In the genomic region with DNA sequence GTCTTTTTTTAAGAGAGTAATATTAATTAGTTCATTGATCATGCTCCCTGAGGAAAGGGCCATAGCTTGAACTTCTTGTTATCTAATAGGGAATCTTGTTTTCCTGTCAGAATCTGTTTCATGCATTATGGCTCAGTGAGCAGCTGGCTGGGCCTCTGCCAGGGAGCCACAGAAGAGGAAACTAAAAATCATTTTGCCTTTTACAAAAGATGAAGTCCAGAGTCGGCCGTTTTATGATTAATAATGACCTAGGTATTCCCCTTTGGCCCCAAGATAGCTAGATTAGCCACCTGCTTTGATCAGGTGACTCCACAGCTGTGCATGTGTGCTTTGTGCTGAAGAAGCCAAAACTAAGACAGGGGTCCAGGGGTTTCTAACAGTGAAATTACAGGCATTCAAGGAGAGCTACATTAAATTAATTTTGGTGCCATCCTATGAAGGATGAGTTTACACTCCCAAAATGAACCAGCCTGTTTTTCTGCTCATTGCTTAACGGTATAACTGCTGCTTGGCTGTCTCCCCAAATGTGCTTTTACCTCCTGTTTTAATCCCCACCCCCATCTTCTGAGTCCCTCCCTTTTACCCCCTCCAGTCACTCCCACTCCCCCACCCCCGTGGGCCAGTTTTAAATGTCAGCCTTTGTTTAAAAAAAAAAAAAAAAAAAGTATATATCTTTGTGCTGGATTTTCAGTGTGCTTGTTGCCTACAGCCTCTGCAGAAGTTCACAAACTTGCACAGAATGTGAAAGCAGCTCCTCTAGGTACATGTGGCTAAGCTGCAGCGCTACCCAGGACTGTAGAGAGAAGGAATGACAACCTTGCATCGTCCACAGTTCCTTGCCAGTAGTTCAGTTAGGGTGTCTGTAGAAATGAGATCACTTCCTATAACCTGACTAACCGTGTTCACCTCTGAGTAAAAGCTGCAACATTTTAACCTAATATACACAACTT, we compare ENCODE assay signal across 9 cellular contexts.
DNase-seq lines count a peak whose midpoint lies in the region; ATAC-seq, FAIRE-seq and TF ChIP-seq lines count a peak whose summit lies in the region.
"Had no signal": no experiment of that assay in that cellular context is flagged by ENCODE, and none has a peak within 500 bp of the region (broad histone marks: within the 10 kb centered on the region; RNA-seq: fewer than 3 reads in every experiment).

No MANE protein-coding gene starts in this region.

- no peak for TF ChIP-seq POLR2A in endothelial cell of umbilical vein (IDR thresholded peaks at IDR 0.05; ENCODE audit: low read depth, low read length)

- peaks cover 88 to 97% (median 92%) of the 10 kb centered on the region in 10 experiments for H3K4me1 ChIP-seq in BLaER1 treated with 17β-estradiol and CSF1 and Interleukin-3, amounts not matched to agents 10 nM and 100 nM
- H3K4me1 ChIP-seq in endothelial cell of umbilical vein (ENCODE audit: control insufficient read depth, extremely low read depth, insufficient read depth, low read length), result peaks cover 68% of the 10 kb centered on the region
- H3K4me1 ChIP-seq in effector memory CD4-positive, alpha-beta T cell (ENCODE audit: control insufficient read depth, insufficient read depth, low read length, poor library complexity, severe bottlenecking), result peaks cover 6% of the 10 kb centered on the region

- H3K4me2 ChIP-seq in BLaER1 treated with 17β-estradiol and CSF1 and Interleukin-3, amounts not matched to agents 10 nM and 100 nM, result peak overlapping the region; percentile 71 to 93 (median 80)
- H3K4me2 ChIP-seq in endothelial cell of umbilical vein (ENCODE audit: insufficient read depth, low read length), result peak overlapping the region; percentile 14

- H3K9ac ChIP-seq in BLaER1 treated with 17β-estradiol and CSF1 and Interleukin-3, amounts not matched to agents 10 nM and 100 nM, result peak overlapping the region in 10 of 11 experiments; percentile 11 to 72 (median 38); a peak in 15 of 22 replicates
- H3K9ac ChIP-seq in endothelial cell of umbilical vein (replicated peaks; ENCODE audit: extremely low read depth, insufficient read depth, low read length), result peak overlapping the region; percentile 60

- DNase-seq in NCI-H69 (lab: John Stamatoyannopoulos, UW), result peak; percentile 88
- peak; percentile 65 for DNase-seq in endothelial cell of umbilical vein (ENCODE audit: low read depth, low spot score)
- DNase-seq in stimulated activated naive B cell treated with anti-CD40 and anti-IgM and Interleukin-4, amounts not matched to agents 10 μg/mL and 1 μg/mL and 100 μg/mL, for 72 hours, result peak; percentile 60
- no peak for DNase-seq in effector memory CD4-positive, alpha-beta T cell
- DNase-seq in SHP77 (lab: John Stamatoyannopoulos, UW), result no peak

- H3K36me3 ChIP-seq in BLaER1 treated with 17β-estradiol and CSF1 and Interleukin-3, amounts not matched to agents 10 nM and 100 nM, result 0 out of 22 replicates have a peak, but pooled peaks cover 0 to 15% (median 0%) of the 10 kb centered on the region in 11 experiments
- peaks cover 0 to 6% of the 10 kb centered on the region in 2 experiments for H3K36me3 ChIP-seq in endothelial cell of umbilical vein (ENCODE audit: control insufficient read depth in 2 of 2, extremely low read depth in 1 of 2, insufficient read depth in 2 of 2, low read length in 2 of 2)
- no peaks in the 10 kb centered on the region for H3K36me3 ChIP-seq in effector memory CD4-positive, alpha-beta T cell (ENCODE audit: control insufficient read depth, insufficient read depth, low read length)

- H3K79me2 ChIP-seq in endothelial cell of umbilical vein (ENCODE audit: control insufficient read depth, insufficient read depth, low read length), result no peaks in the 10 kb centered on the region

- H3K9me3 Mint-ChIP-seq in stimulated activated naive B cell treated with anti-CD40 and anti-IgM and Interleukin-4, amounts not matched to agents 10 μg/mL and 1 μg/mL and 100 μg/mL, for 72 hours, result no peaks in the 10 kb centered on the region

- no peaks in the 10 kb centered on the region for H4K20me1 ChIP-seq in BLaER1 treated with 17β-estradiol and CSF1 and Interleukin-3, amounts not matched to agents 10 nM and 100 nM
- no peaks in the 10 kb centered on the region for H4K20me1 ChIP-seq in endothelial cell of umbilical vein (replicated peaks; ENCODE audit: control insufficient read depth, extremely low read depth, insufficient read depth, low read length)

- H2AFZ ChIP-seq in endothelial cell of umbilical vein (ENCODE audit: low read depth, low read length), result no peak overlapping the region

- H3K4me3 Mint-ChIP-seq in stimulated activated naive B cell treated with anti-CD40 and anti-IgM and Interleukin-4, amounts not matched to agents 10 μg/mL and 1 μg/mL and 100 μg/mL, for 72 hours, result peak overlapping the region; percentile 48 to 73

- no peaks in the 10 kb centered on the region for H3K9me1 ChIP-seq in endothelial cell of umbilical vein (replicated peaks; ENCODE audit: control insufficient read depth, extremely low read depth, insufficient read depth, low read length)

- ATAC-seq in GM18511 (IDR thresholded peaks at IDR 0.05; ENCODE audit: unreplicated experiment) (peak; percentile 52), HG02852 (IDR thresholded peaks at IDR 0.05; ENCODE audit: unreplicated experiment) (peak; percentile 44)
- ATAC-seq in stimulated activated naive B cell treated with anti-CD40 and anti-IgM and Interleukin-4, amounts not matched to agents 10 μg/mL and 1 μg/mL and 100 μg/mL, for 72 hours (replicated peaks), result peak; percentile 61
- ATAC-seq: K562 had no signal

- peak overlapping the region; percentile 2 to 95 (median 86); a peak in 19 of 22 replicates for H3K27ac ChIP-seq in BLaER1 treated with 17β-estradiol and CSF1 and Interleukin-3, amounts not matched to agents 10 nM and 100 nM
- peak overlapping the region; percentile 98 for H3K27ac ChIP-seq in endothelial cell of umbilical vein (ENCODE audit: insufficient read depth, low read depth, low read length)
- no peak overlapping the region for H3K27ac ChIP-seq in effector memory CD4-positive, alpha-beta T cell (ENCODE audit: insufficient read depth, low read length, poor library complexity, severe bottlenecking)

- H3K4me1 Mint-ChIP-seq in stimulated activated naive B cell treated with anti-CD40 and anti-IgM and Interleukin-4, amounts not matched to agents 10 μg/mL and 1 μg/mL and 100 μg/mL, for 72 hours, result peaks cover 57 to 89% of the 10 kb centered on the region in 2 donors

- no TSS peak for BruUV-seq in endothelial cell of umbilical vein (replicated peaks; lab: Mats Ljungman, UMichigan)

- no peak for TF ChIP-seq CTCF in endothelial cell of umbilical vein (IDR thresholded peaks at IDR 0.05; ENCODE audit: extremely low read depth in 1 of 2, insufficient read depth in 1 of 2, low read depth in 1 of 2, low read length in 2 of 2)

- H3K27me3 Mint-ChIP-seq in stimulated activated naive B cell treated with anti-CD40 and anti-IgM and Interleukin-4, amounts not matched to agents 10 μg/mL and 1 μg/mL and 100 μg/mL, for 72 hours, result no peaks in the 10 kb centered on the region

- peaks cover 25 to 41% of the 10 kb centered on the region in 2 donors for H3K36me3 Mint-ChIP-seq in stimulated activated naive B cell treated with anti-CD40 and anti-IgM and Interleukin-4, amounts not matched to agents 10 μg/mL and 1 μg/mL and 100 μg/mL, for 72 hours

- 0 out of 22 replicates have a peak, but pooled peaks cover 0 to 3% (median 0%) of the 10 kb centered on the region in 11 experiments for H3K27me3 ChIP-seq in BLaER1 treated with 17β-estradiol and CSF1 and Interleukin-3, amounts not matched to agents 10 nM and 100 nM
- H3K27me3 ChIP-seq in endothelial cell of umbilical vein (ENCODE audit: control insufficient read depth in 2 of 2, insufficient read depth in 2 of 2, low read length in 2 of 2), result no peaks in the 10 kb centered on the region
- H3K27me3 ChIP-seq in effector memory CD4-positive, alpha-beta T cell (replicated peaks; ENCODE audit: control insufficient read depth, insufficient read depth, low read length, poor library complexity, severe bottlenecking), result no peaks in the 10 kb centered on the region

- intact Hi-C loops in endothelial cell of umbilical vein (cut with micrococcal nuclease), result no loop called here

- peak; percentile 31 for FAIRE-seq in endothelial cell of umbilical vein (lab: Jason Lieb, UNC)

- CTCF ChIA-PET in endothelial cell of umbilical vein (lab: Charles Lee), result interaction anchor here (0.8 to 5.8 kb wide), 12 partner anchors 8 to 197 kb away, joined by 3 to 42 read pairs (median 4); no protein-coding TSS in a partner anchor

- no peak overlapping the region for H3K4me3 ChIP-seq in BLaER1 treated with 17β-estradiol and CSF1 and Interleukin-3, amounts not matched to agents 10 nM and 100 nM
- no peak overlapping the region for H3K4me3 ChIP-seq in endothelial cell of umbilical vein (replicated peaks in 1 of 3; ENCODE audit: insufficient read depth in 1 of 3, low read depth in 1 of 3, low read length in 3 of 3)
- no peak overlapping the region for H3K4me3 ChIP-seq in effector memory CD4-positive, alpha-beta T cell (ENCODE audit: insufficient read depth, low read depth, low read length, poor library complexity, severe bottlenecking)
- H3K4me3 ChIP-seq: K562 had no signal

- dilution Hi-C loops in endothelial cell of umbilical vein (cut with MboI; ENCODE audit: extremely low pct_ligation_motif_present, low sequenced_read_pairs), result no loop called here

- peak overlapping the region; percentile 97 for H3K27ac Mint-ChIP-seq in stimulated activated naive B cell treated with anti-CD40 and anti-IgM and Interleukin-4, amounts not matched to agents 10 μg/mL and 1 μg/mL and 100 μg/mL, for 72 hours

- POLR2A ChIA-PET in endothelial cell of umbilical vein (lab: Charles Lee), result no interaction called here

- H3K9me3 ChIP-seq in BLaER1 treated with 17β-estradiol and CSF1 and Interleukin-3, amounts not matched to agents 10 nM and 100 nM (replicated peaks in 1 of 11), result no peaks in the 10 kb centered on the region
- H3K9me3 ChIP-seq in endothelial cell of umbilical vein (replicated peaks; ENCODE audit: control insufficient read depth, insufficient read depth, low read length), result no peaks in the 10 kb centered on the region
- H3K9me3 ChIP-seq in effector memory CD4-positive, alpha-beta T cell (ENCODE audit: control insufficient read depth, low read length), result no peaks in the 10 kb centered on the region

TF ChIP-seq in endothelial cell of umbilical vein, 7 proteins besides CTCF, POLR2A, EP300 and RAD21:
- TF ChIP-seq GATA2 (IDR thresholded peaks at IDR 0.05; ENCODE audit: insufficient read depth, insufficient read length, low read depth, low read length), result peak; percentile 88
- TF ChIP-seq JUN (IDR thresholded peaks at IDR 0.05; ENCODE audit: borderline replicate concordance, insufficient read depth, insufficient read length, low read depth), result no peak

Comparison
In these comparisons a context has a peak if more than half of its experiments do, and no peak if none do; other contexts are left out.
1. DNase-seq: peak in NCI-H69 (single experiment), endothelial cell of umbilical vein (single experiment) and stimulated activated naive B cell treated with anti-CD40 and anti-IgM and Interleukin-4, amounts not matched to agents 10 μg/mL and 1 μg/mL and 100 μg/mL, for 72 hours (single experiment); none in effector memory CD4-positive, alpha-beta T cell (0 of 3) and SHP77 (0 of 2).
2. Peak in every context shown above with its lines, with median percentiles within 50 percentile points of each other: ATAC-seq.